Comparison of ENCODE assay signal across 8 cellular contexts in genomic region chr6:28729501-28730402, GRCh38.
DNase-seq lines count a peak whose midpoint lies in the region; ATAC-seq and TF ChIP-seq lines count a peak whose summit lies in the region.

No MANE protein-coding gene starts in this region.

- no peak overlapping the region for H3K14ac ChIP-seq in neuronal stem cell (ENCODE audit: low read length)

- H2AK5ac ChIP-seq in neuronal stem cell (ENCODE audit: low read depth, low read length) = no peak overlapping the region

- no peak overlapping the region for H2BK15ac ChIP-seq in neuronal stem cell (ENCODE audit: low read length)

- H2AFZ ChIP-seq in OCI-LY1 (ENCODE audit: low read length) (no peak overlapping the region), neuronal stem cell (ENCODE audit: low read length) (peak overlapping the region; percentile 40)

- no peaks in the 10 kb centered on the region for H3K9me2 ChIP-seq in OCI-LY1 (ENCODE audit: low read depth, low read length)

- H3K4me2 ChIP-seq in OCI-LY1 (ENCODE audit: low read length) = peak overlapping the region; percentile 96
- peak overlapping the region; percentile 55 for H3K4me2 ChIP-seq in neuronal stem cell (ENCODE audit: insufficient read depth, low read length, poor library complexity, severe bottlenecking)

- no CpG with 5 or more reads among the region's 24 CpGs for WGBS in neuronal stem cell (ENCODE audit: extremely low coverage in 2 of 2, insufficient read length in 2 of 2, insufficient replicate concordance in 1 of 2), 2 donors

- H2BK120ac ChIP-seq in neuronal stem cell (ENCODE audit: low read depth, low read length) = no peak overlapping the region

- H4K20me1 ChIP-seq in OCI-LY1 (ENCODE audit: insufficient read depth, low read length) = no peaks in the 10 kb centered on the region

- H3K23ac ChIP-seq in neuronal stem cell (ENCODE audit: low read depth, low read length, poor library complexity) = no peak overlapping the region

- H3K9ac ChIP-seq in OCI-LY1 (ENCODE audit: low read length) = no peak overlapping the region
- no peak overlapping the region for H3K9ac ChIP-seq in neuronal stem cell (ENCODE audit: low read depth, low read length, poor library complexity)

- TF ChIP-seq CTCF in OCI-LY1 (IDR thresholded peaks at IDR 0.05; ENCODE audit: low read length) (no peak), dorsolateral prefrontal cortex (IDR thresholded peaks at IDR 0.05 in 54 of 56, conservative IDR thresholded peaks at IDR 0.05 in 2 of 56; ENCODE audit: low read depth in 1 of 56, partially characterized antibody in 56 of 56) (no peak)

- no peak overlapping the region for H4K8ac ChIP-seq in neuronal stem cell (ENCODE audit: low read depth, low read length)

- H3F3A ChIP-seq in OCI-LY1 (ENCODE audit: insufficient read depth, low read length) = no peaks in the 10 kb centered on the region

- no peak overlapping the region for H3K4ac ChIP-seq in neuronal stem cell (ENCODE audit: low read length)

- H3K9me3 ChIP-seq in OCI-LY1 (ENCODE audit: low read length) (no peaks in the 10 kb centered on the region), neuronal stem cell (replicated peaks in 1 of 2; ENCODE audit: control insufficient read depth in 2 of 2, insufficient read depth in 1 of 2, low read depth in 1 of 2, low read length in 2 of 2) (no peaks in the 10 kb centered on the region)

- no peak overlapping the region for H3K18ac ChIP-seq in neuronal stem cell (ENCODE audit: low read length)

- H3K27me3 ChIP-seq in OCI-LY1 (ENCODE audit: insufficient read depth, low read length) = peaks cover 3% of the 10 kb centered on the region; the same call in 1 of the 2 replicates
- H3K27me3 ChIP-seq in dorsolateral prefrontal cortex = peaks cover 0 to 100% (median 76%) of the 10 kb centered on the region in 45 donors
- H3K27me3 ChIP-seq in neuronal stem cell (ENCODE audit: control insufficient read depth in 3 of 3, insufficient read depth in 3 of 3, low read depth in 1 of 3, low read length in 3 of 3) = peaks cover 0 to 40% (median 17%) of the 10 kb centered on the region in 3 experiments

- H3K4me1 ChIP-seq in OCI-LY1 (ENCODE audit: insufficient read depth, low read length, severe bottlenecking) = peaks cover 17% of the 10 kb centered on the region
- no peaks in the 10 kb centered on the region for H3K4me1 ChIP-seq in neuronal stem cell (ENCODE audit: control insufficient read depth in 2 of 2, insufficient read depth in 1 of 2, low read depth in 1 of 2, low read length in 2 of 2)

- intact Hi-C loops in dorsolateral prefrontal cortex (cut with DNase I) = no loop called here

- ATAC-seq in HG02798 (IDR thresholded peaks at IDR 0.05; ENCODE audit: poor library complexity, unreplicated experiment) = no peak

- H3K79me1 ChIP-seq in neuronal stem cell (ENCODE audit: low read depth, low read length) = no peaks in the 10 kb centered on the region

- H3K36me3 ChIP-seq in OCI-LY1 (ENCODE audit: insufficient read depth, low read length) (no peaks in the 10 kb centered on the region), neuronal stem cell (replicated peaks in 1 of 2; ENCODE audit: control insufficient read depth in 2 of 2, insufficient read depth in 2 of 2, low read length in 2 of 2) (no peaks in the 10 kb centered on the region)

- H2BK5ac ChIP-seq in neuronal stem cell (ENCODE audit: low read length) = no peak overlapping the region

- H3K4me3 ChIP-seq in OCI-LY1 (ENCODE audit: low read depth, low read length, poor library complexity, severe bottlenecking) (peak overlapping the region; percentile 97), dorsolateral prefrontal cortex (peak overlapping the region in 54 of 59 donors; percentile 29 to 73 (median 58)), neuronal stem cell (ENCODE audit: low read length in 2 of 2) (peak overlapping the region; percentile 59 to 77)

- H3K27ac ChIP-seq in OCI-LY1 (ENCODE audit: low read depth, low read length, poor library complexity, severe bottlenecking) (no peak overlapping the region), dorsolateral prefrontal cortex (no peak overlapping the region), neuronal stem cell (replicated peaks; ENCODE audit: low read length) (no peak overlapping the region)

- H4K91ac ChIP-seq in neuronal stem cell (ENCODE audit: low read depth, low read length, poor library complexity) = no peak overlapping the region

- no peaks in the 10 kb centered on the region for H3K79me2 ChIP-seq in OCI-LY1 (ENCODE audit: insufficient read depth, low read length)

- H2BK12ac ChIP-seq in neuronal stem cell (ENCODE audit: low read length) = no peak overlapping the region

- DNase-seq in ELF-1 (ENCODE audit: low read depth, low spot score) (peak; percentile 59), dorsolateral prefrontal cortex (no peak), neuronal stem cell (ENCODE audit: low spot score) (no peak), kidney glomerular epithelial cell (lab: John Stamatoyannopoulos, UW) (no peak), GM19238 (ENCODE audit: insufficient read length, low spot score) (no peak), NCI-H146 treated with DMSO at 0.1 percent for 48 hours (lab: John Stamatoyannopoulos, UW; ENCODE audit: unreplicated experiment) (no peak)
